In the genomic region with DNA sequence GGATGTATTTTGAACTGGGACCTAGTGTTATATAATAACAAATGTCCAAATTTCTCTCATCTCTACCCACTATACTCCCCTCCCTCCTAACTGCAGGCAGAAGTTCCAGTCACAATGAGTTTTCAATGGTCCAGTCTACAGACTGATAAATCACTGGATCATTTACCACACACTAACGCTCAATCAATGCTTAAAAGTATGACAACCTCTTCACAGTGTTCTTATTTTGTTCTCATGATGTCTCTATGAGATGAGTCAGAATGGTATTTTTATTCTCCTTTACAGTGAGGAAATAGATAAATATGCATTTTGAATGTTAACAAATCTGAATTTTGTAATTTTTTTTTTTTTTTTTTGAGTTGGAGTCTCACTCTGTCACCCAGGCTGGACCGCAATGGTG, we compare ENCODE assay signal across 16 cellular contexts.
"Had no signal": no experiment of that assay in that cellular context is flagged by ENCODE, and none has a peak within 500 bp of the region (broad histone marks: within the 10 kb centered on the region; RNA-seq: fewer than 3 reads in every experiment).

No MANE protein-coding gene starts in this region.

- H3K4me3 ChIP-seq: colonic mucosa, gastrocnemius medialis, heart right ventricle, left ventricle myocardium inferior, lower lobe of right lung, sigmoid colon had no signal

- H3K27ac ChIP-seq: colonic mucosa, gastrocnemius medialis, heart right ventricle, left ventricle myocardium inferior, lower lobe of right lung, sigmoid colon had no signal

- H3K27me3 ChIP-seq: colonic mucosa, gastrocnemius medialis, heart right ventricle, sigmoid colon had no signal

- DNase-seq: colonic mucosa; effector CD4-positive, alpha-beta T cell; endodermal cell; erythroblast; gastrocnemius medialis; heart right ventricle; left cardiac atrium; left ventricle myocardium inferior; lower lobe of right lung; midbrain; naive B cell; sigmoid colon; small intestine; stimulated activated CD4-positive, alpha-beta T cell treated with anti-CD3 and anti-CD28 coated beads, Interleukin-12 subunit alpha, Interleukin-12 subunit beta, amount 100 ng/mL, for 4 hours; stimulated activated naive CD4-positive, alpha-beta T cell treated with Interleukin-2 at 50 U/mL for 16 hours; trophoblast cell had no signal

- H3K36me3 ChIP-seq: colonic mucosa, gastrocnemius medialis, heart right ventricle, left ventricle myocardium inferior, lower lobe of right lung, sigmoid colon had no signal

- H3K4me1 ChIP-seq: colonic mucosa, gastrocnemius medialis, heart right ventricle, left ventricle myocardium inferior, lower lobe of right lung, sigmoid colon had no signal

- H3K9me3 ChIP-seq: colonic mucosa, gastrocnemius medialis, heart right ventricle, left ventricle myocardium inferior, lower lobe of right lung, sigmoid colon had no signal
